In genomic region chr3:180913582-180914404, GRCh38 we compare ENCODE assay signal across 8 cellular contexts. TPM values are rescaled to one million over a fixed set of nuclear protein-coding genes. Genes with fewer than 3 reads are reported as not detected.
DNase-seq lines count a peak whose midpoint lies in the region; ATAC-seq and TF ChIP-seq lines count a peak whose summit lies in the region.

No MANE protein-coding gene starts in this region.

- H3K4me1 ChIP-seq in BE2C (0 out of 2 replicates have a peak, but pooled peaks cover 3% of the 10 kb centered on the region), breast epithelium (peaks cover 0 to 4% of the 10 kb centered on the region in 2 donors), mesendoderm (ENCODE audit: control insufficient read depth, low read depth, low read length) (peaks cover 2% of the 10 kb centered on the region)

- no peak for DNase-seq in BE2C
- DNase-seq in Jurkat, Clone E6-1 (ENCODE audit: low read depth, low spot score) = no peak
- DNase-seq in breast epithelium (ENCODE audit: low spot score in 2 of 2) = no peak
- DNase-seq in mesendoderm = peak; percentile 56
- DNase-seq in Kasumi-1 (lab: John Stamatoyannopoulos, UW) = no peak
- DNase-seq in SHP77 (lab: John Stamatoyannopoulos, UW) = no peak

- H3K27me3 ChIP-seq in BE2C (no peaks in the 10 kb centered on the region; the same call in 1 of the 2 replicates), breast epithelium (no peaks in the 10 kb centered on the region), mesendoderm (ENCODE audit: insufficient read depth, low read length, poor library complexity) (no peaks in the 10 kb centered on the region)

- H3K56ac ChIP-seq in mesendoderm (ENCODE audit: low read length) = peak overlapping the region; percentile 100

- H2BK120ac ChIP-seq in mesendoderm (ENCODE audit: low read depth, low read length) = no peak overlapping the region

- H3K79me2 ChIP-seq in mesendoderm (ENCODE audit: control insufficient read depth, insufficient read depth, low read length) = peaks cover 54% of the 10 kb centered on the region

- TF ChIP-seq CTCF in BE2C (IDR thresholded peaks at IDR 0.05; ENCODE audit: low read depth, low read length) (no peak), breast epithelium (IDR thresholded peaks at IDR 0.05) (no peak)

- no peaks in the 10 kb centered on the region for H3K79me1 ChIP-seq in mesendoderm (ENCODE audit: low read length)

- H3K4me2 ChIP-seq in mesendoderm (ENCODE audit: low read length) = peak overlapping the region; percentile 59

- H3K27ac ChIP-seq in breast epithelium (peak overlapping the region in 1 of 2 donors; percentile 94), mesendoderm (ENCODE audit: low read depth, low read length) (no peak overlapping the region)

- peak overlapping the region; percentile 99 for H3K9ac ChIP-seq in mesendoderm (ENCODE audit: low read length)

- no peak overlapping the region for H2BK5ac ChIP-seq in mesendoderm (ENCODE audit: low read length)

- H3K36me3 ChIP-seq in BE2C = peaks cover 26% of the 10 kb centered on the region
- H3K36me3 ChIP-seq in breast epithelium = no peaks in the 10 kb centered on the region
- no peaks in the 10 kb centered on the region for H3K36me3 ChIP-seq in mesendoderm (ENCODE audit: control insufficient read depth, insufficient read depth, low read length)

- ATAC-seq in HG02678 (IDR thresholded peaks at IDR 0.05; ENCODE audit: unreplicated experiment) = no peak
- ATAC-seq in HG03159 (IDR thresholded peaks at IDR 0.05; ENCODE audit: unreplicated experiment) = no peak

- H4K8ac ChIP-seq in mesendoderm (ENCODE audit: low read depth, low read length) = no peak overlapping the region

- H3K9me3 ChIP-seq in BE2C (no peaks in the 10 kb centered on the region), breast epithelium (no peaks in the 10 kb centered on the region)

- H2BK15ac ChIP-seq in mesendoderm (replicated peaks; ENCODE audit: low read depth) = no peak overlapping the region

- H2AK5ac ChIP-seq in mesendoderm (ENCODE audit: low read length) = no peak overlapping the region

- H4K5ac ChIP-seq in mesendoderm (ENCODE audit: low read length) = no peak overlapping the region

- H3K4ac ChIP-seq in mesendoderm (ENCODE audit: low read depth, low read length) = no peak overlapping the region

- no peak overlapping the region for H3K23ac ChIP-seq in mesendoderm (ENCODE audit: low read length)

- H3K4me3 ChIP-seq in BE2C (ENCODE audit: low read depth, low read length) (peak overlapping the region; percentile 96), breast epithelium (peak overlapping the region; percentile 78 to 93 (median 91)), mesendoderm (ENCODE audit: low read length) (peak overlapping the region; percentile 92)
- H3K4me3 ChIP-seq in Jurkat, Clone E6-1 (ENCODE audit: low read length) = peak overlapping the region; percentile 92

- intact Hi-C loops in breast epithelium (cut with DNase I; ENCODE audit: low total_unique reads) = no loop called here

- WGBS in mesendoderm (ENCODE audit: extremely low coverage, insufficient coverage, low lambda C conversion rate) = no CpG with 5 or more reads among the region's 19 CpGs

- TF ChIP-seq POLR2A in breast epithelium (IDR thresholded peaks at IDR 0.05) = no peak

- H3K18ac ChIP-seq in mesendoderm (ENCODE audit: low read length) = no peak overlapping the region

RNA-seq across cellular contexts. Expression of gene FXR1, which starts 1.3 kb away (rescaled TPM):
- 131 TPM for polyA plus RNA-seq in BE2C (2012; ENCODE audit: insufficient read depth, insufficient read length, low read depth)
- 168 TPM for polyA plus RNA-seq in Jurkat, Clone E6-1 (2012; ENCODE audit: insufficient read depth, insufficient read length)
- 100 to 1,000 TPM; 130 to 152 (median 150) TPM for total RNA-seq in breast epithelium
- 186 TPM for polyA plus RNA-seq in mesendoderm (2013, experiment 1 of 2)
- 188 TPM for polyA plus RNA-seq in mesendoderm (2013, experiment 2 of 2)
